Comparison of ENCODE assay signal across 22 cellular contexts in the genomic region with DNA sequence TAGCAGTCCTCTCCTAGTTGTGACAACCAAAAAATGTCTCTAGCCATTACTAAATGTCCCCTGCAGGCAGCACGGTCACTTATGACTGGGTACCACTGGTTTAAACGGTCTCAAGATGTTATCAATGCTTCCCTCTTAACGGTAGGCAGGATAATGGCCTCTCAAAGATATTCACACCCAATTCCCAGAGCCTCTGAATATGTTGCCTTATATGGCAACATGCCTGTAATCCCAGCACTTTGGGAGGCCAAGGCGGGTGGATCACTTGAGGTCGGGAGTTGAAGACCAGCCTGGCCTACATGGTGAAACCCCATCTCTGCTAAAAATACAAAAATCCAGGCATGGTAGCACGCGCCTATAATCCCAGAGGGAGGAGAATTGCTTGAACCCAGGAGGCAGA.
"Had no signal": no experiment of that assay in that cellular context is flagged by ENCODE, and none has a peak within 500 bp of the region (broad histone marks: within the 10 kb centered on the region; RNA-seq: fewer than 3 reads in every experiment).

No MANE protein-coding gene starts in this region.

- H3K9me2 ChIP-seq: SK-N-SH had no signal

- H3K4me2 ChIP-seq: SK-N-SH had no signal

- H3K27me3 ChIP-seq: MG63 had no signal

- ATAC-seq: T-cell had no signal

- H3K4me1 Mint-ChIP-seq: T-cell had no signal

- H3K27ac Mint-ChIP-seq: T-cell had no signal

- H3K4me3 ChIP-seq: MG63 had no signal

- DNase-seq: Karpas-422, KG1, MG63, NCI-H1092, NCI-H1105 treated with DMSO at 0.1 percent for 48 hours, NCI-H1417 treated with DMSO at 0.1 percent for 48 hours, NCI-H146, NCI-H1694 treated with DMSO at 0.1 percent for 48 hours, NCI-H1930, NCI-H2081, NCI-H2171, NCI-H226, NCI-H446, NCI-H510A, NCI-H524 treated with DMSO at 0.1 percent for 48 hours, NCI-H69, NCI-H774, Right ventricle myocardium superior, RPMI8226, SK-N-SH, SW 1271, T-cell had no signal

- H3K36me3 ChIP-seq: MG63 had no signal

- H3K36me3 Mint-ChIP-seq: T-cell had no signal

- H3K9me3 ChIP-seq: MG63, SK-N-SH had no signal

- H3K4me3 Mint-ChIP-seq: T-cell had no signal
